In genomic region chr19:39133431-39134270, GRCh38 we compare ENCODE assay signal across 14 cellular contexts. TPM values are rescaled to one million over a fixed set of nuclear protein-coding genes. Genes with fewer than 3 reads are reported as not detected.
A peak's percentile ranks its signal among the peaks of the same experiment; 100 is the strongest.
DNase-seq lines count a peak whose midpoint lies in the region; ATAC-seq and TF ChIP-seq lines count a peak whose summit lies in the region.
"Had no signal": no experiment of that assay in that cellular context is flagged by ENCODE, and none has a peak within 500 bp of the region (broad histone marks: within the 10 kb centered on the region; RNA-seq: fewer than 3 reads in every experiment).

No MANE protein-coding gene starts in this region.

- H3K4me1 Mint-ChIP-seq in nephron, result peaks cover 62% of the 10 kb centered on the region

- peaks cover 99% of the 10 kb centered on the region for H3K79me2 ChIP-seq in mammary epithelial cell (ENCODE audit: insufficient read depth, low read length)

- H3K27me3 ChIP-seq in breast epithelium (no peaks in the 10 kb centered on the region), mammary epithelial cell (ENCODE audit: insufficient read depth, low read length) (no peaks in the 10 kb centered on the region), esophagus (ENCODE audit: control insufficient read depth in 1 of 2, insufficient read depth in 2 of 2, low read length in 2 of 2) (no peaks in the 10 kb centered on the region), aorta (ENCODE audit: control insufficient read depth in 1 of 2, insufficient read depth in 2 of 2, low read length in 1 of 2) (no peaks in the 10 kb centered on the region)
- H3K27me3 ChIP-seq: brain microvascular endothelial cell had no signal

- H4K20me1 ChIP-seq in mammary epithelial cell (ENCODE audit: insufficient read depth, low read length), result no peaks in the 10 kb centered on the region

- no TSS peak for BruUV-seq in mammary epithelial cell (replicated peaks; lab: Mats Ljungman, UMichigan)

- dilution Hi-C loops in mammary epithelial cell (cut with HindIII; ENCODE audit: low sequenced_read_pairs), result no loop called here

- H3K4me3 Mint-ChIP-seq in nephron, result peak overlapping the region; percentile 2 to 45 (median 28)

- in situ Hi-C loops in mammary epithelial cell (cut with MboI; ENCODE audit: low sequenced_read_pairs in 2 of 2), result no loop called here

- CTCF ChIA-PET in mammary epithelial cell (lab: Charles Lee; ENCODE audit: low non-redundant PET), result no interaction called here

- DNase-seq in breast epithelium (ENCODE audit: low spot score in 2 of 2) (peak in 1 of 2 donors; percentile 66), mammary epithelial cell (no peak), aorta (no peak), cerebellar cortex (ENCODE audit: low spot score) (no peak), AG08396 (ENCODE audit: low spot score) (no peak), HPDE6-E6E7 (ENCODE audit: extremely low spot score) (no peak)
- DNase-seq: activated T-cell treated with anti-CD3 and anti-CD28 coated beads, Interleukin-2, amount 50 U/mL, for 1 hour; brain microvascular endothelial cell; NCI-H510A; SHP77; stimulated activated CD4-positive, alpha-beta T cell treated with anti-CD3 and anti-CD28 coated beads, Interleukin-4, amount 100 ng/mL, for 24 hours had no signal

- no peaks in the 10 kb centered on the region for H3K9me3 ChIP-seq in breast epithelium
- no peaks in the 10 kb centered on the region for H3K9me3 ChIP-seq in mammary epithelial cell (replicated peaks; ENCODE audit: insufficient read depth, low read length)
- no peaks in the 10 kb centered on the region for H3K9me3 ChIP-seq in esophagus (ENCODE audit: control insufficient read depth in 2 of 2, insufficient read depth in 1 of 2, low read depth in 1 of 2, low read length in 1 of 2)
- H3K9me3 ChIP-seq in aorta (ENCODE audit: control insufficient read depth, low read length), result no peaks in the 10 kb centered on the region

- H3K27me3 Mint-ChIP-seq in nephron (ENCODE audit: low read depth), result no peaks in the 10 kb centered on the region

- no peak overlapping the region for H2AFZ ChIP-seq in mammary epithelial cell (ENCODE audit: low read depth, low read length)

- H3K9ac ChIP-seq in mammary epithelial cell (ENCODE audit: insufficient read depth, low read length), result no peak overlapping the region

- no peaks in the 10 kb centered on the region for H3K9me3 Mint-ChIP-seq in nephron

- H3K36me3 Mint-ChIP-seq in nephron (ENCODE audit: low read depth), result no peaks in the 10 kb centered on the region

- 36% methylated on average over 9 of the region's 23 CpGs for WGBS in mammary epithelial cell (ENCODE audit: low coverage, missing lambda C conversion rate)
- 42 to 50% methylated on average over 18 to 23 of the region's 23 CpGs for WGBS in esophagus, 2 donors
- WGBS in aorta, 2 donors, result 29 to 34% methylated on average over 19 to 23 of the region's 23 CpGs

- H3K4me3 ChIP-seq in breast epithelium (peak overlapping the region in 2 of 3 donors; percentile 12 to 48), mammary epithelial cell (replicated peaks in 1 of 3; ENCODE audit: insufficient read depth in 1 of 3, low read depth in 2 of 3, low read length in 3 of 3) (no peak overlapping the region), esophagus (ENCODE audit: low read depth in 1 of 2, low read length in 2 of 2) (no peak overlapping the region), aorta (ENCODE audit: low read length in 2 of 2) (no peak overlapping the region)

- TF ChIP-seq POLR2A in breast epithelium (IDR thresholded peaks at IDR 0.05), result no peak

- no peak overlapping the region for H3K4me2 ChIP-seq in mammary epithelial cell (ENCODE audit: insufficient read depth, low read depth, low read length)

- peak overlapping the region; percentile 20 to 54 (median 42) for H3K27ac Mint-ChIP-seq in nephron

- H3K27ac ChIP-seq in breast epithelium (peak overlapping the region; percentile 81 to 90), mammary epithelial cell (ENCODE audit: insufficient read depth, low read depth, low read length) (no peak overlapping the region), esophagus (ENCODE audit: low read depth in 2 of 2, low read length in 1 of 2) (peak overlapping the region; percentile 21 to 50), aorta (ENCODE audit: low read depth in 1 of 2, low read length in 2 of 2) (no peak overlapping the region)
- H3K27ac ChIP-seq: brain microvascular endothelial cell, HL-60 had no signal

- H3K36me3 ChIP-seq in breast epithelium (no peaks in the 10 kb centered on the region), mammary epithelial cell (ENCODE audit: insufficient read depth, low read length) (no peaks in the 10 kb centered on the region), esophagus (ENCODE audit: control insufficient read depth in 2 of 2, insufficient read depth in 2 of 2, low read length in 1 of 2) (no peaks in the 10 kb centered on the region), aorta (ENCODE audit: control insufficient read depth in 1 of 2, insufficient read depth in 2 of 2, low read length in 1 of 2) (no peaks in the 10 kb centered on the region)
- H3K36me3 ChIP-seq: brain microvascular endothelial cell had no signal

- H3K4me1 ChIP-seq in breast epithelium, result peaks cover 22 to 47% of the 10 kb centered on the region in 2 donors
- peaks cover 14% of the 10 kb centered on the region for H3K4me1 ChIP-seq in mammary epithelial cell (ENCODE audit: insufficient read depth, low read length)
- peaks cover 16 to 27% of the 10 kb centered on the region in 2 donors for H3K4me1 ChIP-seq in esophagus (ENCODE audit: control insufficient read depth in 2 of 2, insufficient read depth in 2 of 2, low read length in 1 of 2)
- no peaks in the 10 kb centered on the region for H3K4me1 ChIP-seq in aorta (ENCODE audit: control insufficient read depth in 1 of 2, insufficient read depth in 2 of 2, low read length in 2 of 2)

- ATAC-seq in aorta (ENCODE audit: low FRiP score), result peak; percentile 24

- intact Hi-C loops in breast epithelium (cut with DNase I; ENCODE audit: low total_unique reads), result no loop called here
- intact Hi-C loops in mammary epithelial cell (cut with micrococcal nuclease), result no loop called here
- intact Hi-C loops in aorta (cut with DNase I), result no loop called here

- no peak for TF ChIP-seq CTCF in breast epithelium (IDR thresholded peaks at IDR 0.05)
- no peak for TF ChIP-seq CTCF in mammary epithelial cell (conservative IDR thresholded peaks at IDR 0.05 in 1 of 2, IDR thresholded peaks at IDR 0.05 in 1 of 2; ENCODE audit: extremely low read depth in 1 of 2, insufficient read depth in 1 of 2, low read depth in 1 of 2, low read length in 2 of 2)
- no peak for TF ChIP-seq CTCF in nephron (IDR thresholded peaks at IDR 0.05; ENCODE audit: unreplicated experiment in 3 of 3)

RNA-seq across cellular contexts. Expression of gene PAK4, which starts 8.1 kb away (rescaled TPM):
- total RNA-seq in breast epithelium (10 to 100 TPM in 2 of 3 donors, 1 to 10 TPM in 1; 3.5 to 12.0 (median 10.2) TPM), mammary epithelial cell (10 to 100 TPM in 1 of 2 donors, 1 to 10 TPM in 1; 8.8 to 45.1 TPM), aorta (10 to 100 TPM; 15.9 to 22.2 TPM)
- polyA plus RNA-seq in mammary epithelial cell (25.8 TPM), esophagus (10 to 100 TPM; 39.8 to 43.1 TPM), aorta (10 to 100 TPM in 1 of 2 donors, 1 to 10 TPM in 1; 8.0 to 12.5 TPM)
- 58.1 TPM for polyA minus RNA-seq in mammary epithelial cell

RNA-seq across cellular contexts. Expression of gene ACP7, which starts 49.5 kb away (rescaled TPM):
- total RNA-seq in breast epithelium, result not detected
- 1 to 10 TPM; 3.3 to 4.4 TPM for total RNA-seq in mammary epithelial cell
- polyA plus RNA-seq in mammary epithelial cell, result 1.3 TPM
- polyA minus RNA-seq in mammary epithelial cell, result not detected
- polyA plus RNA-seq in esophagus, result 1 to 10 TPM in 1 of 2 donors, under 1 TPM in 1; 0.32 to 1.6 TPM
- not detected for total RNA-seq in aorta
- polyA plus RNA-seq in aorta, result not detected

Comparison
In these comparisons a context has a peak if more than half of its experiments do, and no peak if none do; other contexts are left out.
1. H3K27ac ChIP-seq: peak in breast epithelium (2 of 2) and esophagus (2 of 2); none in mammary epithelial cell (single experiment) and aorta (0 of 2).
2. H3K4me3 ChIP-seq: peak in breast epithelium (2 of 3); none in mammary epithelial cell (0 of 3), esophagus (0 of 2) and aorta (0 of 2).